Comparison of ENCODE assay signal across 8 cellular contexts in genomic region chr11:118572075-118572913, GRCh38. TPM values are rescaled to one million over a fixed set of nuclear protein-coding genes. Genes with fewer than 3 reads are reported as not detected.
DNase-seq lines count a peak whose midpoint lies in the region; ATAC-seq and TF ChIP-seq lines count a peak whose summit lies in the region.

ARCN1 (plus strand) TSS chr11:118572409; CDS start chr11:118572548, 139 bp downstream.

- peak; percentile 75 for ATAC-seq in HG03354 (IDR thresholded peaks at IDR 0.05; ENCODE audit: poor library complexity, severe bottlenecking, unreplicated experiment)
- peak; percentile 84 for ATAC-seq in activated CD8-positive, alpha-beta T cell treated with anti-CD3 and anti-CD28 coated beads for 36 hours

- peak; percentile 65 for DNase-seq in ACHN
- peak; percentile 72 for DNase-seq in NCI-H774 (lab: John Stamatoyannopoulos, UW)
- peak; percentile 83 for DNase-seq in activated CD8-positive, alpha-beta T cell treated with anti-CD3 and anti-CD28 coated beads for 36 hours
- peak; percentile 91 for DNase-seq in ecto neural progenitor cell (ENCODE audit: low spot score)
- peak; percentile 69 to 95 for DNase-seq in lower leg skin (ENCODE audit: low spot score in 2 of 2)
- peak; percentile 70 to 79 for DNase-seq in stimulated activated CD4-positive, alpha-beta T cell treated with anti-CD3 and anti-CD28 coated beads, Interleukin-4, amount 100 ng/mL, for 4 hours

- peaks cover 10% of the 10 kb centered on the region for H3K36me3 Mint-ChIP-seq in activated CD8-positive, alpha-beta T cell treated with anti-CD3 and anti-CD28 coated beads for 36 hours (ENCODE audit: low read depth)

- peaks cover 48% of the 10 kb centered on the region for H3K4me1 Mint-ChIP-seq in activated CD8-positive, alpha-beta T cell treated with anti-CD3 and anti-CD28 coated beads for 36 hours (ENCODE audit: low read depth)

- H3K9me3 Mint-ChIP-seq in activated CD8-positive, alpha-beta T cell treated with anti-CD3 and anti-CD28 coated beads for 36 hours, result no peaks in the 10 kb centered on the region

- peak within 1 kb of the TSS; percentile 98 for H3K4me3 ChIP-seq in lower leg skin (ENCODE audit: low read depth, poor library complexity, severe bottlenecking)

- in situ Hi-C loops in ACHN (cut with HindIII; ENCODE audit: low pct_ligation_motif_present, low pct_unique_long_range_greater_than_20kb, low sequenced_read_pairs), result no loop called here
- in situ Hi-C loops in GM18951 (cut with MboI; ENCODE audit: low sequenced_read_pairs, unreplicated experiment), result no loop called here

- TF ChIP-seq CTCF in activated CD8-positive, alpha-beta T cell treated with anti-CD3 and anti-CD28 coated beads for 36 hours (IDR thresholded peaks at IDR 0.05), result no peak
- TF ChIP-seq CTCF in lower leg skin (IDR thresholded peaks at IDR 0.05), result no peak

- intact Hi-C loops in activated CD8-positive, alpha-beta T cell treated with anti-CD3 and anti-CD28 coated beads for 36 hours (cut with micrococcal nuclease), result no loop called here
- intact Hi-C loops in lower leg skin (cut with DNase I; ENCODE audit: low total_unique reads), result no loop called here

- no peaks in the 10 kb centered on the region for H3K27me3 Mint-ChIP-seq in activated CD8-positive, alpha-beta T cell treated with anti-CD3 and anti-CD28 coated beads for 36 hours

- POLR2A ChIA-PET in activated CD8-positive, alpha-beta T cell treated with anti-CD3 and anti-CD28 coated beads for 36 hours (lab: Charles Lee), result interaction anchor here (0.7 to 1.7 kb wide), 15 partner anchors 9 to 297 kb away, joined by 3 to 8 read pairs (median 3); partner anchors contain the start of gene CD3D

- WGBS in lower leg skin, 2 donors, result 0% methylated on average over 36 to 41 of the region's 52 CpGs

- CTCF ChIA-PET in activated CD8-positive, alpha-beta T cell treated with anti-CD3 and anti-CD28 coated beads for 36 hours (lab: Charles Lee), result interaction anchor here (0.9 to 3.6 kb wide), 4 partner anchors 17 to 42 kb away, joined by 3 to 15 read pairs (median 6); partner anchors contain the start of gene TMEM25

- H3K27ac Mint-ChIP-seq in activated CD8-positive, alpha-beta T cell treated with anti-CD3 and anti-CD28 coated beads for 36 hours, result peak within 1 kb of the TSS; percentile 93

- H3K4me3 Mint-ChIP-seq in activated CD8-positive, alpha-beta T cell treated with anti-CD3 and anti-CD28 coated beads for 36 hours, result peak within 1 kb of the TSS; percentile 84

- TF ChIP-seq POLR2A in GM18951 (IDR thresholded peaks at IDR 0.05; ENCODE audit: extremely low read depth, insufficient read depth, insufficient read length) (peak; percentile 93), lower leg skin (IDR thresholded peaks at IDR 0.05) (no peak)

RNA-seq across cellular contexts. Expression of gene ARCN1, which starts in this region (rescaled TPM):
- 100 to 1,000 TPM; 134 to 135 TPM for total RNA-seq in activated CD8-positive, alpha-beta T cell treated with anti-CD3 and anti-CD28 coated beads for 36 hours
- 10 to 100 TPM; 61.4 to 81.2 (median 70.7) TPM for total RNA-seq in lower leg skin

Comparison
In these comparisons a context has a peak if more than half of its experiments do, and no peak if none do; other contexts are left out.
1. Peak in every context shown above with its lines: DNase-seq, ATAC-seq and H3K4me3 ChIP-seq.